In genomic region chr9:81529556-81530193, GRCh38 we compare ENCODE assay signal across 10 cellular contexts.
DNase-seq lines count a peak whose midpoint lies in the region; ATAC-seq and TF ChIP-seq lines count a peak whose summit lies in the region.
"Had no signal": no experiment of that assay in that cellular context is flagged by ENCODE, and none has a peak within 500 bp of the region (broad histone marks: within the 10 kb centered on the region; RNA-seq: fewer than 3 reads in every experiment).

No MANE protein-coding gene starts in this region.

- peaks cover 6% of the 10 kb centered on the region for H3K4me1 ChIP-seq in prostate gland (replicated peaks)

- WGBS in prostate gland = 37% methylated on average over 1 of the region's 1 CpG

- H3K36me3 ChIP-seq in prostate gland = no peaks in the 10 kb centered on the region

- H3K27me3 ChIP-seq in prostate gland (replicated peaks; ENCODE audit: insufficient read depth) = no peaks in the 10 kb centered on the region

- intact Hi-C loops in prostate gland (cut with DNase I) = loop anchor here (10.0 kb wide), 1 partner anchor 155 kb away; the partner anchor contains the start of gene TLE1

- no peaks in the 10 kb centered on the region for H3K9me3 ChIP-seq in prostate gland

- no peak for TF ChIP-seq POLR2A in prostate gland (IDR thresholded peaks at IDR 0.05)

- no peak for TF ChIP-seq CTCF in fibroblast of pulmonary artery (IDR thresholded peaks at IDR 0.05; ENCODE audit: low read length, missing control alignments)
- TF ChIP-seq CTCF in prostate gland (IDR thresholded peaks at IDR 0.05) = no peak

- DNase-seq in GM04503 (ENCODE audit: low read depth) (peak; percentile 18), RKO (ENCODE audit: low spot score) (peak; percentile 12), fibroblast of pulmonary artery (ENCODE audit: low read depth) (peak; percentile 75), prostate gland (ENCODE audit: low spot score) (peak; percentile 7), NCI-H1436 (lab: John Stamatoyannopoulos, UW) (no peak)
- DNase-seq in activated CD8-positive, alpha-beta memory T cell treated with anti-CD3 and anti-CD28 coated beads, Interleukin-2, amount 50 U/mL, for 4 hours = no peak
- DNase-seq: activated T-cell treated with anti-CD3 and anti-CD28 coated beads, Interleukin-2, amount 50 U/mL, for 72 hours; T-helper 2 cell had no signal

- ATAC-seq in HG02970 (IDR thresholded peaks at IDR 0.05; ENCODE audit: low FRiP score, unreplicated experiment) = no peak
- no peak for ATAC-seq in GM21528 (IDR thresholded peaks at IDR 0.05; ENCODE audit: low FRiP score, unreplicated experiment)
- ATAC-seq: activated T-cell treated with anti-CD3 and anti-CD28 coated beads, Interleukin-2, amount 50 U/mL, for 72 hours had no signal

- no peak overlapping the region for H3K27ac ChIP-seq in prostate gland

- H3K4me3 ChIP-seq in fibroblast of pulmonary artery (replicated peaks; ENCODE audit: low read depth, low read length) = no peak overlapping the region
- H3K4me3 ChIP-seq in prostate gland = no peak overlapping the region

Comparison
In these comparisons a context has a peak if more than half of its experiments do, and no peak if none do; other contexts are left out.
1. DNase-seq: peak in GM04503 (single experiment), RKO (single experiment), fibroblast of pulmonary artery (single experiment) and prostate gland (single experiment); none in activated CD8-positive, alpha-beta memory T cell treated with anti-CD3 and anti-CD28 coated beads, Interleukin-2, amount 50 U/mL, for 4 hours (single experiment) and NCI-H1436 (single experiment).